12 cellular contexts compared by ENCODE assay signal in the genomic region with DNA sequence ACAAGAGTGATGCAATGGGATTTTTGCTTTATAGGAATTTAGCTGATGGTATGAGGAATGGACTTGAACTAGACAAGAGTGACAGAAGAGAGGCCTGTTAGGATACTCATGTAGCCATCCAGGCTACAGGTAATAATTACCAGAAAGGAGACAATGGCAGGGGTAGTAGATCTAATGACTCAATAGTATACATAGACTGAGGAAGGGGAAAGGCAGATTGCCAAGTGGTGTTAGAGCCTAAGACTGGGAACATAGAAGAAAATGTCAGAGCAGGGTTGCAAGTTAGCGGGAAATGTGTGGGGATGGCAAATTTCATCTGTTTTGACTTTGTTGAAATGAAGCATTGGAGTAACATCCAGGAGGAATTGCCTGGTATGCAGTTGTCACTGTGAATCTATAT.
"Had no signal": no experiment of that assay in that cellular context is flagged by ENCODE, and none has a peak within 500 bp of the region (broad histone marks: within the 10 kb centered on the region; RNA-seq: fewer than 3 reads in every experiment).

No MANE protein-coding gene starts in this region.

- H3K9me3 ChIP-seq: neutrophil, right atrium auricular region, tibial artery had no signal

- H3K9me3 Mint-ChIP-seq: activated T-cell treated with anti-CD3 and anti-CD28 coated beads, Interleukin-2, amount 50 U/mL, for 72 hours; naive B cell had no signal

- DNase-seq: activated CD4-positive, alpha-beta T cell treated with anti-CD3 and anti-CD28 coated beads, Interleukin-2, amount 50 U/mL, for 4 hours; activated CD4-positive, CD25-positive, alpha-beta regulatory T cell treated with anti-CD3 and anti-CD28 coated beads, Interleukin-2, amount 50 U/mL, for 72 hours; mammary epithelial cell; naive B cell; stimulated activated CD4-positive, alpha-beta T cell treated with anti-CD3 and anti-CD28 coated beads, Interleukin-4, amount 100 ng/mL, for 24 hours; stimulated activated naive CD4-positive, alpha-beta T cell; T-helper 9 cell; tibial artery had no signal

- H3K27me3 Mint-ChIP-seq: naive B cell had no signal

- H3K4me3 Mint-ChIP-seq: naive B cell had no signal

- H3K27ac ChIP-seq: neutrophil, right atrium auricular region, tibial artery had no signal

- H3K4me3 ChIP-seq: right atrium auricular region, tibial artery had no signal

- ATAC-seq: esophagus mucosa had no signal

- H3K27me3 ChIP-seq: neutrophil, right atrium auricular region, tibial artery had no signal
